Comparison of ENCODE assay signal across 22 cellular contexts in genomic region chr7:157887400-157887799, GRCh38.
A peak's percentile ranks its signal among the peaks of the same experiment; 100 is the strongest.
DNase-seq lines count a peak whose midpoint lies in the region; ATAC-seq, FAIRE-seq and TF ChIP-seq lines count a peak whose summit lies in the region.
"Had no signal": no experiment of that assay in that cellular context is flagged by ENCODE, and none has a peak within 500 bp of the region (broad histone marks: within the 10 kb centered on the region; RNA-seq: fewer than 3 reads in every experiment).

No MANE protein-coding gene starts in this region.

- H4K20me1 ChIP-seq in osteoblast (ENCODE audit: insufficient read depth, low read length), result no peaks in the 10 kb centered on the region
- H4K20me1 ChIP-seq: BLaER1 treated with 17β-estradiol and CSF1 and Interleukin-3, amounts not matched to agents 10 nM and 100 nM had no signal

- WGBS in small intestine, 3 donors, result 86 to 91% (median 88%) methylated on average over 4 to 6 of the region's 6 CpGs

- DNase-seq in stimulated activated naive CD8-positive, alpha-beta T cell treated with anti-CD3 and anti-CD28 coated beads, Interleukin-15, amount 100 ng/mL, for 72 hours, result no peak
- no peak for DNase-seq in stimulated activated naive CD8-positive, alpha-beta T cell treated with anti-CD3 and anti-CD28 coated beads, Interleukin-15, Interleukin-2, amounts not matched to agents 100 U/mL and 50 U/mL, for 24 hours
- DNase-seq in osteoblast (ENCODE audit: insufficient read length, low spot score, missing footprints), result peak; percentile 69
- no peak for DNase-seq in effector memory CD4-positive, alpha-beta T cell
- DNase-seq in small intestine, result no peak
- DNase-seq: AML-193; Caco-2; Calu3; CD4-positive, alpha-beta T cell; CD8-positive, alpha-beta T cell; DMS79 treated with DMSO at 0.1 percent for 48 hours; GF-D8 had no signal

- H3K9me3 ChIP-seq in osteoblast (ENCODE audit: low read depth, low read length), result no peaks in the 10 kb centered on the region
- H3K9me3 ChIP-seq in effector memory CD4-positive, alpha-beta T cell (ENCODE audit: control insufficient read depth, low read length), result no peaks in the 10 kb centered on the region
- no peaks in the 10 kb centered on the region for H3K9me3 ChIP-seq in small intestine (ENCODE audit: control insufficient read depth, low read depth)
- H3K9me3 ChIP-seq: Caco-2 had no signal

- no peak overlapping the region for H2AFZ ChIP-seq in osteoblast (ENCODE audit: low read length)

- no peak overlapping the region for H3K4me3 Mint-ChIP-seq in stimulated activated naive CD8-positive, alpha-beta T cell treated with anti-CD3 and anti-CD28 coated beads, Interleukin-15, amount 100 ng/mL, for 72 hours
- no peak overlapping the region for H3K4me3 Mint-ChIP-seq in stimulated activated memory B cell treated with anti-CD40 and anti-IgM and Interleukin-4, amounts not matched to agents 10 μg/mL and 1 μg/mL and 100 μg/mL, for 72 hours
- H3K4me3 Mint-ChIP-seq: B cell; CD4-positive, alpha-beta T cell; CD8-positive, alpha-beta T cell had no signal

- H3K27ac ChIP-seq in osteoblast (ENCODE audit: low read depth, low read length) (no peak overlapping the region), small intestine (ENCODE audit: low read depth in 1 of 2, low read length in 1 of 2) (no peak overlapping the region)
- no peak overlapping the region for H3K27ac ChIP-seq in effector memory CD4-positive, alpha-beta T cell (ENCODE audit: insufficient read depth, low read length, poor library complexity, severe bottlenecking)
- H3K27ac ChIP-seq: 22Rv1; A549; BLaER1 treated with 17β-estradiol and CSF1 and Interleukin-3, amounts not matched to agents 10 nM and 100 nM; C4-2B had no signal

- no peaks in the 10 kb centered on the region for H3K36me3 Mint-ChIP-seq in stimulated activated memory B cell treated with anti-CD40 and anti-IgM and Interleukin-4, amounts not matched to agents 10 μg/mL and 1 μg/mL and 100 μg/mL, for 72 hours
- H3K36me3 Mint-ChIP-seq: CD8-positive, alpha-beta T cell had no signal

- H3K4me1 ChIP-seq in osteoblast (ENCODE audit: insufficient read depth, low read length) (no peaks in the 10 kb centered on the region), small intestine (ENCODE audit: control insufficient read depth in 2 of 2, insufficient read depth in 1 of 2, low read depth in 1 of 2, low read length in 1 of 2) (no peaks in the 10 kb centered on the region)
- H3K4me1 ChIP-seq in effector memory CD4-positive, alpha-beta T cell (ENCODE audit: control insufficient read depth, insufficient read depth, low read length, poor library complexity, severe bottlenecking), result no peaks in the 10 kb centered on the region
- H3K4me1 ChIP-seq: A549, Caco-2 had no signal

- H3K27me3 Mint-ChIP-seq in stimulated activated naive CD8-positive, alpha-beta T cell treated with anti-CD3 and anti-CD28 coated beads, Interleukin-15, amount 100 ng/mL, for 72 hours, result no peaks in the 10 kb centered on the region
- H3K27me3 Mint-ChIP-seq in stimulated activated memory B cell treated with anti-CD40 and anti-IgM and Interleukin-4, amounts not matched to agents 10 μg/mL and 1 μg/mL and 100 μg/mL, for 72 hours, result peaks cover 23% of the 10 kb centered on the region
- H3K27me3 Mint-ChIP-seq: CD4-positive, alpha-beta T cell had no signal

- TF ChIP-seq CTCF in osteoblast (IDR thresholded peaks at IDR 0.05; ENCODE audit: extremely low read depth, low read depth, low read length), result no peak

- H3K27me3 ChIP-seq in osteoblast (ENCODE audit: insufficient read depth, low read length), result no peaks in the 10 kb centered on the region
- H3K27me3 ChIP-seq in effector memory CD4-positive, alpha-beta T cell (replicated peaks; ENCODE audit: control insufficient read depth, insufficient read depth, low read length, poor library complexity, severe bottlenecking), result no peaks in the 10 kb centered on the region
- H3K27me3 ChIP-seq in small intestine (ENCODE audit: control insufficient read depth in 2 of 2, insufficient read depth in 2 of 2, low read length in 2 of 2), result no peaks in the 10 kb centered on the region
- H3K27me3 ChIP-seq: BLaER1 treated with 17β-estradiol and CSF1 and Interleukin-3, amounts not matched to agents 10 nM and 100 nM had no signal

- no peak for FAIRE-seq in small intestine (lab: Jason Lieb, UNC)
- FAIRE-seq: A549, D721Med, G401.6, GM12891, GM19239 had no signal

- H3K27ac Mint-ChIP-seq in stimulated activated naive CD8-positive, alpha-beta T cell treated with anti-CD3 and anti-CD28 coated beads, Interleukin-15, amount 100 ng/mL, for 72 hours, result no peak overlapping the region
- no peak overlapping the region for H3K27ac Mint-ChIP-seq in stimulated activated memory B cell treated with anti-CD40 and anti-IgM and Interleukin-4, amounts not matched to agents 10 μg/mL and 1 μg/mL and 100 μg/mL, for 72 hours
- H3K27ac Mint-ChIP-seq: B cell; CD4-positive, alpha-beta T cell; CD8-positive, alpha-beta T cell had no signal

- H3K4me3 ChIP-seq in osteoblast (ENCODE audit: insufficient read depth, low read length), result no peak overlapping the region
- H3K4me3 ChIP-seq in effector memory CD4-positive, alpha-beta T cell (ENCODE audit: insufficient read depth, low read depth, low read length, poor library complexity, severe bottlenecking), result no peak overlapping the region
- no peak overlapping the region for H3K4me3 ChIP-seq in small intestine (ENCODE audit: low read depth in 1 of 2, low read length in 2 of 2)
- H3K4me3 ChIP-seq: A549; BLaER1 treated with 17β-estradiol and CSF1 and Interleukin-3, amounts not matched to agents 10 nM and 100 nM had no signal

- no peaks in the 10 kb centered on the region for H3K79me2 ChIP-seq in osteoblast (ENCODE audit: insufficient read depth, low read length)

- H3K36me3 ChIP-seq in osteoblast (ENCODE audit: insufficient read depth, low read length), result no peaks in the 10 kb centered on the region
- no peaks in the 10 kb centered on the region for H3K36me3 ChIP-seq in effector memory CD4-positive, alpha-beta T cell (ENCODE audit: control insufficient read depth, insufficient read depth, low read length)
- no peaks in the 10 kb centered on the region for H3K36me3 ChIP-seq in small intestine (ENCODE audit: control insufficient read depth in 2 of 2, insufficient read depth in 2 of 2, low read length in 2 of 2)
- H3K36me3 ChIP-seq: BLaER1 treated with 17β-estradiol and CSF1 and Interleukin-3, amounts not matched to agents 10 nM and 100 nM had no signal

- H3K4me1 Mint-ChIP-seq in stimulated activated naive CD8-positive, alpha-beta T cell treated with anti-CD3 and anti-CD28 coated beads, Interleukin-15, amount 100 ng/mL, for 72 hours, result peaks cover 29% of the 10 kb centered on the region
- no peaks in the 10 kb centered on the region for H3K4me1 Mint-ChIP-seq in stimulated activated memory B cell treated with anti-CD40 and anti-IgM and Interleukin-4, amounts not matched to agents 10 μg/mL and 1 μg/mL and 100 μg/mL, for 72 hours
- H3K4me1 Mint-ChIP-seq: B cell had no signal

- no peak overlapping the region for H3K4me2 ChIP-seq in osteoblast (ENCODE audit: insufficient read depth, low read length)
- H3K4me2 ChIP-seq: A549; BLaER1 treated with 17β-estradiol and CSF1 and Interleukin-3, amounts not matched to agents 10 nM and 100 nM had no signal

- peak; percentile 86 for ATAC-seq in stimulated activated naive CD8-positive, alpha-beta T cell treated with anti-CD3 and anti-CD28 coated beads, Interleukin-15, amount 100 ng/mL, for 72 hours
- no peak for ATAC-seq in stimulated activated naive CD8-positive, alpha-beta T cell treated with anti-CD3 and anti-CD28 coated beads, Interleukin-15, Interleukin-2, amounts not matched to agents 100 U/mL and 50 U/mL, for 24 hours
- peak; percentile 77 for ATAC-seq in stimulated activated memory B cell treated with anti-CD40 and anti-IgM and Interleukin-4, amounts not matched to agents 10 μg/mL and 1 μg/mL and 100 μg/mL, for 72 hours
- ATAC-seq: A549; CD8-positive, alpha-beta T cell had no signal

- H3K9me3 Mint-ChIP-seq in stimulated activated naive CD8-positive, alpha-beta T cell treated with anti-CD3 and anti-CD28 coated beads, Interleukin-15, amount 100 ng/mL, for 72 hours, result no peaks in the 10 kb centered on the region
- peaks cover 3% of the 10 kb centered on the region for H3K9me3 Mint-ChIP-seq in stimulated activated memory B cell treated with anti-CD40 and anti-IgM and Interleukin-4, amounts not matched to agents 10 μg/mL and 1 μg/mL and 100 μg/mL, for 72 hours
- H3K9me3 Mint-ChIP-seq: CD4-positive, alpha-beta T cell had no signal
